ENCODE assay signal across 23 cellular contexts in the genomic region with DNA sequence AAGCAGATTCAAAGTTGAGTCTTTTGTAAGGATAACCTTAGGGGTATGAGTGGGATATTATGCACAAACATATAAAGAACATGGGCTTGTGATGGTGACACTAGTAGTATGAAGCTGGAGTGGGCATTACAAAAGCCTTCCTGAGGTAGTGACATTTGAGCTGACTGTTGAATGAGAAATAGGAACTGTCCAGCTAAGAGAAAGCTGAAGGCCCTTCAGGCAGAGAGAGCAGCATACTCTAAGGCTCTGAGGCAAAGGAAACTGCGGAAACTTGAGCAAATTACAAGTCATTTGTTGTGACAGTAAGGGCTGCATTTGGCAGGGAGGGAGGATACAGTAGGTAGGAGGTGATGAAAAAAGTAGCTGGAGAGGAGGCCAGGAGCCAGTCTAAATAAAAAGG.
DNase-seq lines count a peak whose midpoint lies in the region; FAIRE-seq lines count a peak whose summit lies in the region.
"Had no signal": no experiment of that assay in that cellular context is flagged by ENCODE, and none has a peak within 500 bp of the region (broad histone marks: within the 10 kb centered on the region; RNA-seq: fewer than 3 reads in every experiment).

No MANE protein-coding gene starts in this region.

- 0 out of 2 replicates have a peak, but pooled peaks cover 4% of the 10 kb centered on the region for H3K9me2 ChIP-seq in Karpas-422 (replicated peaks; ENCODE audit: insufficient read depth, low read length)

- H3K27me3 ChIP-seq in Karpas-422 (ENCODE audit: low read length) = no peaks in the 10 kb centered on the region
- H3K27me3 ChIP-seq in adipocyte (replicated peaks; ENCODE audit: control insufficient read depth, insufficient read depth, low read length) = no peaks in the 10 kb centered on the region
- H3K27me3 ChIP-seq: colonic mucosa, transverse colon had no signal

- H2AFZ ChIP-seq in Karpas-422 (ENCODE audit: low read length) = no peak overlapping the region

- H3K4me2 ChIP-seq in Karpas-422 (ENCODE audit: low read depth, low read length, poor library complexity, severe bottlenecking) = no peak overlapping the region

- no peaks in the 10 kb centered on the region for H3K4me1 ChIP-seq in Karpas-422 (ENCODE audit: low read length)
- H3K4me1 ChIP-seq in adipocyte (ENCODE audit: control insufficient read depth, insufficient read depth, low read length) = no peaks in the 10 kb centered on the region
- H3K4me1 ChIP-seq: colonic mucosa, prostate gland, transverse colon had no signal

- FAIRE-seq in urothelium cell line (lab: Jason Lieb, UNC) = peak; percentile 50
- FAIRE-seq: H1, kidney had no signal

- no peak overlapping the region for H3K27ac ChIP-seq in Karpas-422 (ENCODE audit: low read length)
- H3K27ac ChIP-seq: colonic mucosa, prostate gland, transverse colon had no signal

- H3K9me3 ChIP-seq in Karpas-422 (ENCODE audit: low read length) (no peaks in the 10 kb centered on the region), adipocyte (ENCODE audit: control insufficient read depth, low read length) (peaks cover 11% of the 10 kb centered on the region)
- H3K9me3 ChIP-seq: colonic mucosa, prostate gland, transverse colon had no signal

- H4K20me1 ChIP-seq in Karpas-422 (ENCODE audit: insufficient read depth, low read depth, low read length) = no peaks in the 10 kb centered on the region

- DNase-seq in Karpas-422 (peak; percentile 39), adipocyte (ENCODE audit: low read depth) (peak; percentile 43), iPS-NIHi11 (ENCODE audit: low spot score) (peak; percentile 23), urothelium cell line (ENCODE audit: low spot score) (peak; percentile 18), NCI-H1105 treated with DMSO at 0.1 percent for 48 hours (lab: John Stamatoyannopoulos, UW) (no peak), NCI-H2029 (lab: John Stamatoyannopoulos, UW) (no peak)
- DNase-seq in stimulated activated CD4-positive, alpha-beta T cell treated with anti-CD3 and anti-CD28 coated beads, Interleukin-1b, Interleukin-23, amount 100 ng/mL, for 48 hours = no peak
- DNase-seq: activated CD4-positive, alpha-beta memory T cell treated with anti-CD3 and anti-CD28 coated beads for 36 hours; activated CD8-positive, alpha-beta memory T cell treated with anti-CD3 and anti-CD28 coated beads, Interleukin-2, amount 50 U/mL, for 48 hours; activated naive CD8-positive, alpha-beta T cell treated with anti-CD3 and anti-CD28 coated beads, Interleukin-2, amount 10 ng/mL, durations not matched to agents 7 days and 5 days; CD4-positive, CD25-positive, alpha-beta regulatory T cell; colonic mucosa; kidney; NCI-H1092; NCI-H2029 treated with DMSO at 0.1 percent for 48 hours; NCI-H345; SIG-M5; stimulated activated CD8-positive, alpha-beta memory T cell treated with anti-CD3 and anti-CD28 coated beads, Interleukin-4, amount 100 ng/mL, for 48 hours; T-helper 1 cell; transverse colon had no signal

- H3K36me3 ChIP-seq in Karpas-422 (ENCODE audit: insufficient read depth, low read length) (no peaks in the 10 kb centered on the region), adipocyte (ENCODE audit: control insufficient read depth, insufficient read depth, low read length, severe bottlenecking) (no peaks in the 10 kb centered on the region)
- H3K36me3 ChIP-seq: colonic mucosa, prostate gland, transverse colon had no signal

- H3K9ac ChIP-seq in Karpas-422 (ENCODE audit: low read length) (no peak overlapping the region), adipocyte (ENCODE audit: low read length) (no peak overlapping the region)

- H3K79me2 ChIP-seq in Karpas-422 (ENCODE audit: low read length) = no peaks in the 10 kb centered on the region

- no peak overlapping the region for H3K4me3 ChIP-seq in Karpas-422 (ENCODE audit: low read length)
- H3K4me3 ChIP-seq in adipocyte (ENCODE audit: low read length) = no peak overlapping the region
- H3K4me3 ChIP-seq: colonic mucosa, lung, prostate gland, transverse colon had no signal

Comparison
In these comparisons a context has a peak if more than half of its experiments do, and no peak if none do; other contexts are left out.
1. DNase-seq: peak in Karpas-422 (single experiment), adipocyte (single experiment), iPS-NIHi11 (single experiment) and urothelium cell line (single experiment); none in NCI-H1105 treated with DMSO at 0.1 percent for 48 hours (single experiment), NCI-H2029 (single experiment) and stimulated activated CD4-positive, alpha-beta T cell treated with anti-CD3 and anti-CD28 coated beads, Interleukin-1b, Interleukin-23, amount 100 ng/mL, for 48 hours (single experiment).